Comparison of ENCODE assay signal across 9 cellular contexts in genomic region chr11:128492461-128492860, GRCh38.
DNase-seq lines count a peak whose midpoint lies in the region; ATAC-seq and TF ChIP-seq lines count a peak whose summit lies in the region.
"Had no signal": no experiment of that assay in that cellular context is flagged by ENCODE, and none has a peak within 500 bp of the region (broad histone marks: within the 10 kb centered on the region; RNA-seq: fewer than 3 reads in every experiment).

No MANE protein-coding gene starts in this region.

- ATAC-seq in PC-3: no peak
- ATAC-seq in stimulated activated effector memory CD8-positive, alpha-beta T cell treated with anti-CD3 and anti-CD28 coated beads, Interleukin-12 subunit alpha, Interleukin-12 subunit beta, amount 100 ng/mL, for 72 hours: no peak
- no peak for ATAC-seq in GM21367 (IDR thresholded peaks at IDR 0.05; ENCODE audit: unreplicated experiment)
- ATAC-seq in GM18870 (IDR thresholded peaks at IDR 0.05; ENCODE audit: unreplicated experiment): no peak

- H3K4me1 Mint-ChIP-seq in stimulated activated effector memory CD8-positive, alpha-beta T cell treated with anti-CD3 and anti-CD28 coated beads, Interleukin-12 subunit alpha, Interleukin-12 subunit beta, amount 100 ng/mL, for 72 hours: peaks cover 98% of the 10 kb centered on the region

- H3K4me1 ChIP-seq in PC-3 (ENCODE audit: insufficient read depth, low read length): peaks cover 63% of the 10 kb centered on the region

- H3K27me3 ChIP-seq in PC-3 (ENCODE audit: low read length): no peaks in the 10 kb centered on the region
- no peaks in the 10 kb centered on the region for H3K27me3 ChIP-seq in dorsolateral prefrontal cortex

- H3K4me3 ChIP-seq in PC-3 (ENCODE audit: low read length): no peak overlapping the region
- H3K4me3 ChIP-seq in dorsolateral prefrontal cortex: no peak overlapping the region

- TF ChIP-seq CTCF in PC-3 (conservative IDR thresholded peaks at IDR 0.05; ENCODE audit: low read depth, low read length): no peak
- no peak for TF ChIP-seq CTCF in dorsolateral prefrontal cortex (IDR thresholded peaks at IDR 0.05 in 54 of 56, conservative IDR thresholded peaks at IDR 0.05 in 2 of 56; ENCODE audit: low read depth in 1 of 56, partially characterized antibody in 56 of 56)

- no peak overlapping the region for H3K9ac ChIP-seq in PC-3 (ENCODE audit: low read length)

- peak overlapping the region; percentile 96 for H3K27ac Mint-ChIP-seq in stimulated activated effector memory CD8-positive, alpha-beta T cell treated with anti-CD3 and anti-CD28 coated beads, Interleukin-12 subunit alpha, Interleukin-12 subunit beta, amount 100 ng/mL, for 72 hours

- peak; percentile 14 for DNase-seq in SKM-1 treated with dmso at 0.1 percent for 144 hours (lab: John Stamatoyannopoulos, UW; ENCODE audit: unreplicated experiment)
- no peak for DNase-seq in SKM-1 (lab: John Stamatoyannopoulos, UW; ENCODE audit: unreplicated experiment)
- no peak for DNase-seq in PC-3
- DNase-seq in epithelial cell of prostate (ENCODE audit: low read depth, low spot score): no peak
- no peak for DNase-seq in stimulated activated effector memory CD8-positive, alpha-beta T cell treated with anti-CD3 and anti-CD28 coated beads, Interleukin-12 subunit alpha, Interleukin-12 subunit beta, amount 100 ng/mL, for 72 hours (ENCODE audit: low spot score in 2 of 2)
- no peak for DNase-seq in dorsolateral prefrontal cortex
- DNase-seq: NCI-H524 treated with DMSO at 0.1 percent for 48 hours had no signal

- no peaks in the 10 kb centered on the region for H3K9me3 Mint-ChIP-seq in stimulated activated effector memory CD8-positive, alpha-beta T cell treated with anti-CD3 and anti-CD28 coated beads, Interleukin-12 subunit alpha, Interleukin-12 subunit beta, amount 100 ng/mL, for 72 hours

- no peaks in the 10 kb centered on the region for H3K9me3 ChIP-seq in PC-3 (ENCODE audit: low read length)

- H3K27ac ChIP-seq in PC-3 (ENCODE audit: low read length) (peak overlapping the region; percentile 16; the same call in 1 of the 2 replicates), epithelial cell of prostate (peak overlapping the region; percentile 26), dorsolateral prefrontal cortex (peak overlapping the region in 2 of 59 donors; percentile 13 to 16)

- H3K4me3 Mint-ChIP-seq in stimulated activated effector memory CD8-positive, alpha-beta T cell treated with anti-CD3 and anti-CD28 coated beads, Interleukin-12 subunit alpha, Interleukin-12 subunit beta, amount 100 ng/mL, for 72 hours: peak overlapping the region; percentile 84

- intact Hi-C loops in PC-3 (cut with micrococcal nuclease): loop anchor here (10.0 kb wide), 1 partner anchor 158 kb away; no protein-coding TSS in a partner anchor
- intact Hi-C loops in dorsolateral prefrontal cortex (cut with DNase I): no loop called here

- H2AFZ ChIP-seq in PC-3 (ENCODE audit: low read length): no peak overlapping the region

- no peak overlapping the region for H3K4me2 ChIP-seq in PC-3 (ENCODE audit: low read length)

- POLR2A ChIA-PET in PC-3 (lab: Charles Lee; ENCODE audit: unreplicated experiment): no interaction called here

- no TSS peak for BruUV-seq in PC-3 (replicated peaks; lab: Mats Ljungman, UMichigan)

- H3K79me2 ChIP-seq in PC-3 (ENCODE audit: low read length): peaks cover 76% of the 10 kb centered on the region

- peaks cover 100% of the 10 kb centered on the region for H3K36me3 Mint-ChIP-seq in stimulated activated effector memory CD8-positive, alpha-beta T cell treated with anti-CD3 and anti-CD28 coated beads, Interleukin-12 subunit alpha, Interleukin-12 subunit beta, amount 100 ng/mL, for 72 hours

- H3K36me3 ChIP-seq in PC-3 (ENCODE audit: low read depth, low read length): peaks cover 34% of the 10 kb centered on the region

- H4K20me1 ChIP-seq in PC-3 (ENCODE audit: low read length): no peaks in the 10 kb centered on the region

- H3F3A ChIP-seq in PC-3 (ENCODE audit: low read length, unreplicated experiment): peaks cover 22% of the 10 kb centered on the region

- H3K9me2 ChIP-seq in PC-3 (replicated peaks; ENCODE audit: low read length): no peaks in the 10 kb centered on the region

- CTCF ChIA-PET in PC-3 (lab: Charles Lee): interaction anchor here (1.1 kb wide), 1 partner anchor 138 kb away, joined by 3 read pairs; no protein-coding TSS in a partner anchor
